11 cellular contexts compared by ENCODE assay signal in the genomic region with DNA sequence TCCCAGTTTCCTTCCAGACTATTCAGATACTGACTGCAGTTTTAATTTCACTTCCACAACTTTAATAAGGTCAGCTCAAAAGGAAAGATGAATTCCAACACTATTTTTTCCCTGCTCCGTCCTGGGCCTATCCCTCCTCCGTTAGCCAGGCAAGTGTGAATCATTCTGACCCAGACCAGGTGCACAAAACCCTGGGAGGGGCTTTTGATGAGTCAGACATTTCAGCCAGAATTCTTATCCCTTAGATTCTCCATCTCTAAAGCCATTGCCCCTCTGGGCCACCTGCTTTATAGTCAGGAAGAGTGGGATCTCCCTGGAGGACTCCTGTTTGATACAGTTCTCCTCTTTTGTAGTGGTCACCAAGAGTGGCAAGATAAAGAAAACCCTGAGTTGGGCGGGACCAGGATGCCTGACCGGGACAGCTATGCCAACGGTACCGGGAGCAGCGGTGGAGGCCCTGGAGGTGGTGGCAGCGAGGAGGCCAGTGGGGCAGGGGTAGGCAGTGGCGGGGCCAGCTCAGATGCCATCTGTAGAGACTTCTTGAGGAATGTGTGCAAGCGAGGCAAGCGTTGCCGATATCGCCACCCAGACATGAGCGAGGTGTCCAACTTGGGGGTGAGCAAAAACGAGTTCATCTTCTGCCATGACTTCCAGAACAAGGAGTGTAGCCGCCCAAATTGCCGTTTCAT. TPM values are rescaled to one million over a fixed set of nuclear protein-coding genes. Genes with fewer than 3 reads are reported as not detected.
DNase-seq lines count a peak whose midpoint lies in the region; ATAC-seq, FAIRE-seq and TF ChIP-seq lines count a peak whose summit lies in the region.
"Had no signal": no experiment of that assay in that cellular context is flagged by ENCODE, and none has a peak within 500 bp of the region (broad histone marks: within the 10 kb centered on the region; RNA-seq: fewer than 3 reads in every experiment).

No MANE protein-coding gene starts in this region.

- dilution Hi-C loops in endothelial cell of umbilical vein (cut with MboI; ENCODE audit: extremely low pct_ligation_motif_present, low sequenced_read_pairs), result no loop called here

- H3K23ac ChIP-seq in neuronal stem cell (ENCODE audit: low read depth, low read length, poor library complexity), result no peak overlapping the region

- H3K4me1 ChIP-seq in ACC112 (ENCODE audit: control insufficient read depth, insufficient read depth, low read length, unreplicated experiment) (peaks cover 17% of the 10 kb centered on the region), endothelial cell of umbilical vein (ENCODE audit: control insufficient read depth, extremely low read depth, insufficient read depth, low read length) (peaks cover 23% of the 10 kb centered on the region), neuronal stem cell (ENCODE audit: control insufficient read depth in 2 of 2, insufficient read depth in 1 of 2, low read depth in 1 of 2, low read length in 2 of 2) (peaks cover 6 to 16% of the 10 kb centered on the region in 2 donors), endodermal cell (ENCODE audit: control insufficient read depth, insufficient read depth, low read length) (peaks cover 5% of the 10 kb centered on the region)

- H2BK5ac ChIP-seq in neuronal stem cell (ENCODE audit: low read length), result no peak overlapping the region

- no peak overlapping the region for H3K4me3 Mint-ChIP-seq in endodermal cell

- CTCF ChIA-PET in endothelial cell of umbilical vein (lab: Charles Lee), result interaction anchor here (0.5 to 11.9 kb wide), 14 partner anchors 7 to 509 kb away, joined by 3 to 236 read pairs (median 5); a partner anchor contains a TSS

- intact Hi-C loops in endothelial cell of umbilical vein (cut with micrococcal nuclease), result no loop called here

- no peak overlapping the region for H4K91ac ChIP-seq in neuronal stem cell (ENCODE audit: low read depth, low read length, poor library complexity)

- POLR2A ChIA-PET in endothelial cell of umbilical vein (lab: Charles Lee), result interaction anchor here (0.6 to 3.0 kb wide), 5 partner anchors 8 to 379 kb away, joined by 3 to 20 read pairs (median 7); a partner anchor contains a TSS

- no peak overlapping the region for H2BK120ac ChIP-seq in neuronal stem cell (ENCODE audit: low read depth, low read length)

- H3K9me3 Mint-ChIP-seq in endodermal cell, result no peaks in the 10 kb centered on the region

- H3K9me3 ChIP-seq in endothelial cell of umbilical vein (replicated peaks; ENCODE audit: control insufficient read depth, insufficient read depth, low read length) (no peaks in the 10 kb centered on the region), neuronal stem cell (replicated peaks in 1 of 2; ENCODE audit: control insufficient read depth in 2 of 2, insufficient read depth in 1 of 2, low read depth in 1 of 2, low read length in 2 of 2) (peaks cover 0 to 2% of the 10 kb centered on the region in 2 donors), endodermal cell (ENCODE audit: control insufficient read depth, low read length) (no peaks in the 10 kb centered on the region)
- H3K9me3 ChIP-seq: pancreas had no signal

- no peak for FAIRE-seq in endothelial cell of umbilical vein (lab: Jason Lieb, UNC)
- FAIRE-seq: HTR-8/SVneo, pancreas had no signal

- H3K4me3 ChIP-seq in ACC112 (ENCODE audit: low read depth, low read length) (0 out of 2 replicates have a peak overlapping the region, but pooled peaks have one; percentile 2), endothelial cell of umbilical vein (replicated peaks in 1 of 3; ENCODE audit: insufficient read depth in 1 of 3, low read depth in 1 of 3, low read length in 3 of 3) (no peak overlapping the region), neuronal stem cell (ENCODE audit: low read length in 2 of 2) (no peak overlapping the region), endodermal cell (ENCODE audit: low read length) (no peak overlapping the region)
- H3K4me3 ChIP-seq: pancreas had no signal

- H3K27ac ChIP-seq in ACC112 (ENCODE audit: low read depth, low read length) (no peak overlapping the region), endothelial cell of umbilical vein (ENCODE audit: insufficient read depth, low read depth, low read length) (no peak overlapping the region), neuronal stem cell (replicated peaks; ENCODE audit: low read length) (no peak overlapping the region), endodermal cell (ENCODE audit: low read depth, low read length) (no peak overlapping the region)

- H3K18ac ChIP-seq in neuronal stem cell (ENCODE audit: low read length), result no peak overlapping the region

- H2AFZ ChIP-seq in ACC112 (ENCODE audit: low read length, unreplicated experiment) (no peak overlapping the region), endothelial cell of umbilical vein (ENCODE audit: low read depth, low read length) (no peak overlapping the region), neuronal stem cell (ENCODE audit: low read length) (no peak overlapping the region)

- peaks cover 14% of the 10 kb centered on the region for H3K79me2 ChIP-seq in ACC112 (ENCODE audit: control insufficient read depth, insufficient read depth, low read length, unreplicated experiment)
- H3K79me2 ChIP-seq in endothelial cell of umbilical vein (ENCODE audit: control insufficient read depth, insufficient read depth, low read length), result peaks cover 24% of the 10 kb centered on the region

- no peak overlapping the region for H3K14ac ChIP-seq in neuronal stem cell (ENCODE audit: low read length)

- H3K4ac ChIP-seq in neuronal stem cell (ENCODE audit: low read length), result no peak overlapping the region

- no peaks in the 10 kb centered on the region for H3K9me1 ChIP-seq in endothelial cell of umbilical vein (replicated peaks; ENCODE audit: control insufficient read depth, extremely low read depth, insufficient read depth, low read length)

- H4K8ac ChIP-seq in neuronal stem cell (ENCODE audit: low read depth, low read length), result no peak overlapping the region

- TF ChIP-seq CTCF in endothelial cell of umbilical vein (IDR thresholded peaks at IDR 0.05; ENCODE audit: extremely low read depth in 1 of 2, insufficient read depth in 1 of 2, low read depth in 1 of 2, low read length in 2 of 2) (no peak), endodermal cell (conservative IDR thresholded peaks at IDR 0.05) (no peak)

- no CpG with 5 or more reads among the region's 17 CpGs for WGBS in neuronal stem cell (ENCODE audit: extremely low coverage in 2 of 2, insufficient read length in 2 of 2, insufficient replicate concordance in 1 of 2), 2 donors
- 96 to 97% methylated on average over 12 to 17 of the region's 17 CpGs for WGBS in endodermal cell (ENCODE audit: insufficient coverage in 1 of 2, insufficient read length in 1 of 2), 2 experiments

- no peaks in the 10 kb centered on the region for H3K27me3 Mint-ChIP-seq in endodermal cell (ENCODE audit: insufficient read depth)

- ATAC-seq in HG03139 (IDR thresholded peaks at IDR 0.05; ENCODE audit: unreplicated experiment), result no peak

- H3K36me3 ChIP-seq in ACC112 (ENCODE audit: insufficient read depth, low read length) (peaks cover 5% of the 10 kb centered on the region; the same call in 1 of the 2 replicates), endothelial cell of umbilical vein (ENCODE audit: control insufficient read depth in 2 of 2, extremely low read depth in 1 of 2, insufficient read depth in 2 of 2, low read length in 2 of 2) (peaks cover 0 to 13% of the 10 kb centered on the region in 2 experiments), neuronal stem cell (replicated peaks in 1 of 2; ENCODE audit: control insufficient read depth in 2 of 2, insufficient read depth in 2 of 2, low read length in 2 of 2) (peaks cover 19 to 45% of the 10 kb centered on the region in 2 donors), endodermal cell (ENCODE audit: control insufficient read depth, insufficient read depth, low read length) (peaks cover 20% of the 10 kb centered on the region)

- no peaks in the 10 kb centered on the region for H4K20me1 ChIP-seq in endothelial cell of umbilical vein (replicated peaks; ENCODE audit: control insufficient read depth, extremely low read depth, insufficient read depth, low read length)

- H3K27me3 ChIP-seq in ACC112 (ENCODE audit: insufficient read depth, low read length), result no peaks in the 10 kb centered on the region
- H3K27me3 ChIP-seq in endothelial cell of umbilical vein (ENCODE audit: control insufficient read depth in 2 of 2, insufficient read depth in 2 of 2, low read length in 2 of 2), result no peaks in the 10 kb centered on the region
- no peaks in the 10 kb centered on the region for H3K27me3 ChIP-seq in neuronal stem cell (ENCODE audit: control insufficient read depth in 3 of 3, insufficient read depth in 3 of 3, low read depth in 1 of 3, low read length in 3 of 3)
- H3K27me3 ChIP-seq in endodermal cell (ENCODE audit: control insufficient read depth, insufficient read depth, low read length, poor library complexity, severe bottlenecking), result no peaks in the 10 kb centered on the region
- H3K27me3 ChIP-seq: pancreas had no signal

- no peak for TF ChIP-seq POLR2A in endothelial cell of umbilical vein (IDR thresholded peaks at IDR 0.05; ENCODE audit: low read depth, low read length)

- BruUV-seq in endothelial cell of umbilical vein (replicated peaks; lab: Mats Ljungman, UMichigan), result no TSS peak

- H3K4me2 ChIP-seq in endothelial cell of umbilical vein (ENCODE audit: insufficient read depth, low read length) (peak overlapping the region; percentile 39), neuronal stem cell (ENCODE audit: insufficient read depth, low read length, poor library complexity, severe bottlenecking) (no peak overlapping the region)

- H3K4me1 Mint-ChIP-seq in endodermal cell, result peaks cover 25% of the 10 kb centered on the region

- peaks cover 30% of the 10 kb centered on the region for H3K36me3 Mint-ChIP-seq in endodermal cell (ENCODE audit: low read depth)

- no peak overlapping the region for H2AK5ac ChIP-seq in neuronal stem cell (ENCODE audit: low read depth, low read length)

- DNase-seq in M059J (ENCODE audit: low read depth), result peak; percentile 59
- no peak for DNase-seq in endothelial cell of umbilical vein (ENCODE audit: low read depth, low spot score)
- no peak for DNase-seq in neuronal stem cell (ENCODE audit: low spot score)
- DNase-seq in endodermal cell, result no peak
- no peak for DNase-seq in DMS79 treated with DMSO at 0.1 percent for 48 hours (lab: John Stamatoyannopoulos, UW)
- DNase-seq in Kasumi-1 (lab: John Stamatoyannopoulos, UW), result no peak
- DNase-seq: activated naive CD4-positive, alpha-beta T cell treated with Interleukin-2 at 50 U/mL for 16 hours had no signal

- no peak overlapping the region for H3K9ac ChIP-seq in endothelial cell of umbilical vein (replicated peaks; ENCODE audit: extremely low read depth, insufficient read depth, low read length)
- H3K9ac ChIP-seq in neuronal stem cell (ENCODE audit: low read depth, low read length, poor library complexity), result peak overlapping the region; percentile 52
- no peak overlapping the region for H3K9ac ChIP-seq in endodermal cell (ENCODE audit: extremely low read depth, low read length, poor library complexity, severe bottlenecking)

- no peak overlapping the region for H2BK15ac ChIP-seq in neuronal stem cell (ENCODE audit: low read length)

- H3K27ac Mint-ChIP-seq in endodermal cell, result no peak overlapping the region

- no peaks in the 10 kb centered on the region for H3K79me1 ChIP-seq in neuronal stem cell (ENCODE audit: low read depth, low read length)

- H2BK12ac ChIP-seq in neuronal stem cell (ENCODE audit: low read length), result no peak overlapping the region

RNA-seq across cellular contexts. Expression of a gene that starts 2.2 kb away (rescaled TPM):
- total RNA-seq in M059J (2014; rRNA removed; shearing (Covaris generic)), result 1.4 and 2.1 TPM in 2 replicates
- 8.7 and 10.1 TPM in 2 replicates for total RNA-seq in endothelial cell of umbilical vein
- 2.6 and 3.0 TPM in 2 replicates for polyA plus RNA-seq in endothelial cell of umbilical vein
- 1.3 and 1.5 TPM in 2 replicates for polyA plus RNA-seq in endothelial cell of umbilical vein (2011; cell fraction: cytosol; rRNA removed)
- 5.0 and 6.5 TPM in 2 replicates for polyA plus RNA-seq in endothelial cell of umbilical vein (2011; cell fraction: nucleus; rRNA removed)
- 3.1 and 3.8 TPM in 2 replicates for polyA plus RNA-seq in endothelial cell of umbilical vein (2012)
- polyA minus RNA-seq in endothelial cell of umbilical vein, result 12.2 and 15.4 TPM in 2 replicates
- 3.3 TPM for polyA minus RNA-seq in endothelial cell of umbilical vein (2011; cell fraction: cytosol; rRNA and poly(A)+ RNA removed)
- 13.9 and 21.3 TPM in 2 replicates for polyA minus RNA-seq in endothelial cell of umbilical vein (2011; cell fraction: nucleus; rRNA and poly(A)+ RNA removed)
- polyA plus RNA-seq in neuronal stem cell (2013, experiment 1 of 2), result 3.9 TPM
- polyA plus RNA-seq in neuronal stem cell (2013, experiment 2 of 2), result 3.9 TPM
- 1 to 10 TPM; 7.9 to 9.1 TPM for total RNA-seq in endodermal cell
- polyA plus RNA-seq in endodermal cell (2013, experiment 1 of 2), result 6.1 TPM
- polyA plus RNA-seq in endodermal cell (2013, experiment 2 of 2), result 4.3 TPM

RNA-seq across cellular contexts. Expression of a gene that starts 3.9 kb away (rescaled TPM):
- total RNA-seq in M059J (2014; rRNA removed; shearing (Covaris generic)), result 2,885 and 2,938 TPM in 2 replicates
- total RNA-seq in endothelial cell of umbilical vein, result 3,212 and 3,428 TPM in 2 replicates
- 9,033 and 9,990 TPM in 2 replicates for polyA plus RNA-seq in endothelial cell of umbilical vein
- 14,118 and 16,245 TPM in 2 replicates for polyA plus RNA-seq in endothelial cell of umbilical vein (2011; cell fraction: cytosol; rRNA removed)
- polyA plus RNA-seq in endothelial cell of umbilical vein (2011; cell fraction: nucleus; rRNA removed), result 3,801 and 4,276 TPM in 2 replicates
- polyA plus RNA-seq in endothelial cell of umbilical vein (2012), result 9,351 and 9,763 TPM in 2 replicates
- polyA minus RNA-seq in endothelial cell of umbilical vein, result 1,710 and 2,069 TPM in 2 replicates
- 1,085 TPM for polyA minus RNA-seq in endothelial cell of umbilical vein (2011; cell fraction: cytosol; rRNA and poly(A)+ RNA removed)
- polyA minus RNA-seq in endothelial cell of umbilical vein (2011; cell fraction: nucleus; rRNA and poly(A)+ RNA removed), result 238 and 301 TPM in 2 replicates
- 16,336 TPM for polyA plus RNA-seq in neuronal stem cell (2013, experiment 1 of 2)
- 16,107 TPM for polyA plus RNA-seq in neuronal stem cell (2013, experiment 2 of 2)
- 1,000 to 10,000 TPM; 4,305 to 4,379 TPM for total RNA-seq in endodermal cell
- polyA plus RNA-seq in endodermal cell (2013, experiment 1 of 2), result 4,554 TPM
- 4,086 TPM for polyA plus RNA-seq in endodermal cell (2013, experiment 2 of 2)

RNA-seq across cellular contexts. Expression of a gene that starts 7.8 kb away (rescaled TPM):
- total RNA-seq in M059J (2014; rRNA removed; shearing (Covaris generic)), result 86.5 and 117 TPM in 2 replicates
- total RNA-seq in endothelial cell of umbilical vein, result 133 and 161 TPM in 2 replicates
- polyA plus RNA-seq in endothelial cell of umbilical vein, result 233 and 234 TPM in 2 replicates
- 159 and 161 TPM in 2 replicates for polyA plus RNA-seq in endothelial cell of umbilical vein (2011; cell fraction: cytosol; rRNA removed)
- polyA plus RNA-seq in endothelial cell of umbilical vein (2011; cell fraction: nucleus; rRNA removed), result 247 and 260 TPM in 2 replicates
- 106 and 110 TPM in 2 replicates for polyA plus RNA-seq in endothelial cell of umbilical vein (2012)
- 309 and 339 TPM in 2 replicates for polyA minus RNA-seq in endothelial cell of umbilical vein
- 102 TPM for polyA minus RNA-seq in endothelial cell of umbilical vein (2011; cell fraction: cytosol; rRNA and poly(A)+ RNA removed)
- polyA minus RNA-seq in endothelial cell of umbilical vein (2011; cell fraction: nucleus; rRNA and poly(A)+ RNA removed), result 90.2 and 91.4 TPM in 2 replicates
- polyA plus RNA-seq in neuronal stem cell (2013, experiment 1 of 2), result 33.2 TPM
- 33.3 TPM for polyA plus RNA-seq in neuronal stem cell (2013, experiment 2 of 2)
- 100 to 1,000 TPM in 1 of 2 donors, 10 to 100 TPM in 1; 97.0 to 118 TPM for total RNA-seq in endodermal cell
- 55.5 TPM for polyA plus RNA-seq in endodermal cell (2013, experiment 1 of 2)
- polyA plus RNA-seq in endodermal cell (2013, experiment 2 of 2), result 64.1 TPM

RNA-seq across cellular contexts. Expression of a gene that starts 15.9 kb away (rescaled TPM):
- 134 and 184 TPM in 2 replicates for total RNA-seq in M059J (2014; rRNA removed; shearing (Covaris generic))
- total RNA-seq in endothelial cell of umbilical vein (170 and 188 TPM in 2 replicates), endodermal cell (100 to 1,000 TPM; 128 to 161 TPM)
- 94.2 and 121 TPM in 2 replicates for polyA plus RNA-seq in endothelial cell of umbilical vein
- polyA plus RNA-seq in endothelial cell of umbilical vein (2011; cell fraction: cytosol; rRNA removed), result 223 and 250 TPM in 2 replicates
- 154 and 214 TPM in 2 replicates for polyA plus RNA-seq in endothelial cell of umbilical vein (2011; cell fraction: nucleus; rRNA removed)
- 200 and 296 TPM in 2 replicates for polyA plus RNA-seq in endothelial cell of umbilical vein (2012)
- 85.5 and 96.0 TPM in 2 replicates for polyA minus RNA-seq in endothelial cell of umbilical vein
- polyA minus RNA-seq in endothelial cell of umbilical vein (2011; cell fraction: cytosol; rRNA and poly(A)+ RNA removed), result 177 TPM
- 41.8 and 42.7 TPM in 2 replicates for polyA minus RNA-seq in endothelial cell of umbilical vein (2011; cell fraction: nucleus; rRNA and poly(A)+ RNA removed)
- polyA plus RNA-seq in neuronal stem cell (2013, experiment 1 of 2), result 191 TPM
- 193 TPM for polyA plus RNA-seq in neuronal stem cell (2013, experiment 2 of 2)
- polyA plus RNA-seq in endodermal cell (2013, experiment 1 of 2), result 155 TPM
- 147 TPM for polyA plus RNA-seq in endodermal cell (2013, experiment 2 of 2)

RNA-seq across cellular contexts. Expression of a gene that starts 32.1 kb away (rescaled TPM):
- total RNA-seq in M059J (2014; rRNA removed; shearing (Covaris generic)), result 84.5 and 88.7 TPM in 2 replicates
- 135 and 137 TPM in 2 replicates for total RNA-seq in endothelial cell of umbilical vein
- polyA plus RNA-seq in endothelial cell of umbilical vein, result 130 and 185 TPM in 2 replicates
- 126 and 160 TPM in 2 replicates for polyA plus RNA-seq in endothelial cell of umbilical vein (2011; cell fraction: cytosol; rRNA removed)
- 61.3 and 80.4 TPM in 2 replicates for polyA plus RNA-seq in endothelial cell of umbilical vein (2011; cell fraction: nucleus; rRNA removed)
- polyA plus RNA-seq in endothelial cell of umbilical vein (2012), result 94.9 and 153 TPM in 2 replicates
- 46.8 and 54.7 TPM in 2 replicates for polyA minus RNA-seq in endothelial cell of umbilical vein
- polyA minus RNA-seq in endothelial cell of umbilical vein (2011; cell fraction: cytosol; rRNA and poly(A)+ RNA removed), result 28.4 TPM
- polyA minus RNA-seq in endothelial cell of umbilical vein (2011; cell fraction: nucleus; rRNA and poly(A)+ RNA removed), result 11.9 and 12.2 TPM in 2 replicates
- 232 TPM for polyA plus RNA-seq in neuronal stem cell (2013, experiment 1 of 2)
- polyA plus RNA-seq in neuronal stem cell (2013, experiment 2 of 2), result 230 TPM
- total RNA-seq in endodermal cell, result 100 to 1,000 TPM; 153 to 191 TPM
- 175 TPM for polyA plus RNA-seq in endodermal cell (2013, experiment 1 of 2)
- 170 TPM for polyA plus RNA-seq in endodermal cell (2013, experiment 2 of 2)
